25 cellular contexts compared by ENCODE assay signal in the genomic region with DNA sequence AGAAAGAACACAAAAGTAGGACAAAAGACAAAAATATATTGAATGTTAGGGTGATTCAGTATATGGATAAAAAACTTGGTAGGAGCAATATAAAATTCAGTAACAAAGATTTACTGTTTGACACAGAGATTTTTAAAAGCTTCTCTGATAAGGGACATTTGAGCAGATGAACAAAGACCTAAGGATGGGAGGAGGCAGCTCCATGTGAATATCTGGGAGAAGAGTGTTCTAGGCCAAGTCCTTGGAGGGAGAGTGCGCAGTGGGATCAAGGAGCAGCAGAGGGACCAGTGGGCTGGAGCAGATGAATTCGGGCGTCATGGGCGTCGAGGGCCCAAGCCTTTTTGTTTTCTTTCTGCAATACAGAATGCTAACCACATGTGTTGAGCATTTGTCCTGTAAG.
DNase-seq lines count a peak whose midpoint lies in the region; ATAC-seq, FAIRE-seq and TF ChIP-seq lines count a peak whose summit lies in the region.
"Had no signal": no experiment of that assay in that cellular context is flagged by ENCODE, and none has a peak within 500 bp of the region (broad histone marks: within the 10 kb centered on the region; RNA-seq: fewer than 3 reads in every experiment).

No MANE protein-coding gene starts in this region.

- no peak overlapping the region for H3K9ac ChIP-seq in astrocyte (ENCODE audit: low read length)
- H3K9ac ChIP-seq: GM23248 had no signal

- peaks cover 81% of the 10 kb centered on the region for H3K36me3 ChIP-seq in CD4-positive, CD25-positive, alpha-beta regulatory T cell (ENCODE audit: control insufficient read depth, insufficient read depth, low read length)
- H3K36me3 ChIP-seq in astrocyte (ENCODE audit: insufficient read depth, low read length) = no peaks in the 10 kb centered on the region
- H3K36me3 ChIP-seq: HAP-1, MG63, SJSA1 had no signal

- H3K4me2 ChIP-seq in astrocyte (ENCODE audit: low read length) = no peak overlapping the region

- H2AFZ ChIP-seq in astrocyte (ENCODE audit: low read depth, low read length) = no peak overlapping the region
- H2AFZ ChIP-seq: GM23248 had no signal

- peaks cover 7% of the 10 kb centered on the region for H3K4me1 ChIP-seq in CD4-positive, CD25-positive, alpha-beta regulatory T cell (ENCODE audit: control insufficient read depth, insufficient read depth, low read length, poor library complexity, severe bottlenecking)
- H3K4me1 ChIP-seq in astrocyte (ENCODE audit: insufficient read depth, low read length) = peaks cover 24% of the 10 kb centered on the region

- H4K20me1 ChIP-seq in astrocyte (ENCODE audit: insufficient read depth, low read length) = no peaks in the 10 kb centered on the region

- H3K4me3 ChIP-seq in CD4-positive, CD25-positive, alpha-beta regulatory T cell (ENCODE audit: low read depth, low read length) = no peak overlapping the region
- no peak overlapping the region for H3K4me3 ChIP-seq in astrocyte (ENCODE audit: insufficient read depth, low read depth, low read length)
- H3K4me3 ChIP-seq: GM23248, HAP-1, MG63, SJSA1 had no signal

- no peak for FAIRE-seq in astrocyte (lab: Jason Lieb, UNC)
- FAIRE-seq: GM12891, RCC 7860 had no signal

- H3K27me3 ChIP-seq in CD4-positive, CD25-positive, alpha-beta regulatory T cell (ENCODE audit: control insufficient read depth, insufficient read depth, low read length) = no peaks in the 10 kb centered on the region
- H3K27me3 ChIP-seq in astrocyte (ENCODE audit: insufficient read depth, low read length) = no peaks in the 10 kb centered on the region
- H3K27me3 ChIP-seq: MG63, SJSA1 had no signal

- H3K4me1 Mint-ChIP-seq in T-helper 1 cell treated with Interleukin-12 subunit alpha and Interleukin-12 subunit beta and Interleukin-4 antibody, amounts not matched to agents 30 μg/mL and 1 μg/mL, for 36 hours (ENCODE audit: low read depth) = peaks cover 40% of the 10 kb centered on the region
- peaks cover 9 to 59% (median 39%) of the 10 kb centered on the region in 4 donors for H3K4me1 Mint-ChIP-seq in CD4-positive, CD25-positive, alpha-beta regulatory T cell
- peaks cover 56% of the 10 kb centered on the region for H3K4me1 Mint-ChIP-seq in activated CD8-positive, alpha-beta T cell treated with anti-CD3 and anti-CD28 coated beads for 36 hours (ENCODE audit: low read depth)
- peaks cover 4% of the 10 kb centered on the region for H3K4me1 Mint-ChIP-seq in astrocyte (ENCODE audit: low read depth, unreplicated experiment)

- no peak for TF ChIP-seq CTCF in activated CD8-positive, alpha-beta T cell treated with anti-CD3 and anti-CD28 coated beads for 36 hours (IDR thresholded peaks at IDR 0.05)
- TF ChIP-seq CTCF in astrocyte (IDR thresholded peaks at IDR 0.05; ENCODE audit: insufficient read depth, low read depth, low read length) = no peak

- no peak overlapping the region for H3K27ac ChIP-seq in CD4-positive, CD25-positive, alpha-beta regulatory T cell (ENCODE audit: insufficient read depth, low read length, poor library complexity, severe bottlenecking)
- no peak overlapping the region for H3K27ac ChIP-seq in astrocyte (ENCODE audit: low read depth, low read length)
- H3K27ac ChIP-seq: C4-2B, GM23248, SJSA1 had no signal

- intact Hi-C loops in activated CD8-positive, alpha-beta T cell treated with anti-CD3 and anti-CD28 coated beads for 36 hours (cut with micrococcal nuclease) = no loop called here

- H3K27me3 Mint-ChIP-seq in T-helper 1 cell treated with Interleukin-12 subunit alpha and Interleukin-12 subunit beta and Interleukin-4 antibody, amounts not matched to agents 30 μg/mL and 1 μg/mL, for 36 hours (ENCODE audit: low read depth) = no peaks in the 10 kb centered on the region
- no peaks in the 10 kb centered on the region for H3K27me3 Mint-ChIP-seq in CD4-positive, CD25-positive, alpha-beta regulatory T cell
- no peaks in the 10 kb centered on the region for H3K27me3 Mint-ChIP-seq in activated CD8-positive, alpha-beta T cell treated with anti-CD3 and anti-CD28 coated beads for 36 hours
- H3K27me3 Mint-ChIP-seq in astrocyte (ENCODE audit: low read depth, unreplicated experiment) = no peaks in the 10 kb centered on the region

- CTCF ChIA-PET in activated CD8-positive, alpha-beta T cell treated with anti-CD3 and anti-CD28 coated beads for 36 hours (lab: Charles Lee) = interaction anchor here (1.3 to 2.2 kb wide), 3 partner anchors 12 to 342 kb away, joined by 3 to 13 read pairs (median 4); no protein-coding TSS in a partner anchor

- DNase-seq in T-helper 1 cell (no peak), astrocyte (ENCODE audit: low read depth) (no peak), cerebellar cortex (ENCODE audit: low spot score) (no peak), C1 segment of cervical spinal cord (lab: John Stamatoyannopoulos, UW) (no peak)
- DNase-seq in CD4-positive, CD25-positive, alpha-beta regulatory T cell = no peak
- DNase-seq in activated CD8-positive, alpha-beta T cell treated with anti-CD3 and anti-CD28 coated beads for 36 hours = no peak
- no peak for DNase-seq in stimulated activated CD4-positive, alpha-beta T cell treated with anti-CD3 and anti-CD28 coated beads, Interleukin-15, amount 100 ng/mL, for 24 hours
- DNase-seq: AML-193, Caco-2, DND-41, GM23248, Kasumi-1, MG63, NCI-H1417, NCI-H1694 treated with DMSO at 0.1 percent for 48 hours, NCI-H2081 treated with DMSO at 0.1 percent for 48 hours, NCI-H446, NCI-H526, OCI-M1 had no signal

- H3K4me3 Mint-ChIP-seq in T-helper 1 cell treated with Interleukin-12 subunit alpha and Interleukin-12 subunit beta and Interleukin-4 antibody, amounts not matched to agents 30 μg/mL and 1 μg/mL, for 36 hours = no peak overlapping the region
- H3K4me3 Mint-ChIP-seq in CD4-positive, CD25-positive, alpha-beta regulatory T cell = peak overlapping the region in 2 of 4 donors; percentile 37 to 73
- no peak overlapping the region for H3K4me3 Mint-ChIP-seq in activated CD8-positive, alpha-beta T cell treated with anti-CD3 and anti-CD28 coated beads for 36 hours
- H3K4me3 Mint-ChIP-seq in astrocyte (ENCODE audit: unreplicated experiment) = peak overlapping the region; percentile 1

- no peak for ATAC-seq in CD4-positive, CD25-positive, alpha-beta regulatory T cell (ENCODE audit: low read depth in 2 of 2)
- no peak for ATAC-seq in activated CD8-positive, alpha-beta T cell treated with anti-CD3 and anti-CD28 coated beads for 36 hours

- peak overlapping the region; percentile 23 for H3K27ac Mint-ChIP-seq in T-helper 1 cell treated with Interleukin-12 subunit alpha and Interleukin-12 subunit beta and Interleukin-4 antibody, amounts not matched to agents 30 μg/mL and 1 μg/mL, for 36 hours
- H3K27ac Mint-ChIP-seq in CD4-positive, CD25-positive, alpha-beta regulatory T cell = peak overlapping the region in 2 of 3 donors; percentile 85 to 94
- peak overlapping the region; percentile 75 for H3K27ac Mint-ChIP-seq in activated CD8-positive, alpha-beta T cell treated with anti-CD3 and anti-CD28 coated beads for 36 hours
- H3K27ac Mint-ChIP-seq in astrocyte (ENCODE audit: unreplicated experiment) = no peak overlapping the region

- POLR2A ChIA-PET in activated CD8-positive, alpha-beta T cell treated with anti-CD3 and anti-CD28 coated beads for 36 hours (lab: Charles Lee) = interaction anchor here (0.9 to 1.1 kb wide), 2 partner anchors 17 to 18 kb away, joined by 3 read pairs; no protein-coding TSS in a partner anchor

- H3K36me3 Mint-ChIP-seq in T-helper 1 cell treated with Interleukin-12 subunit alpha and Interleukin-12 subunit beta and Interleukin-4 antibody, amounts not matched to agents 30 μg/mL and 1 μg/mL, for 36 hours (ENCODE audit: low read depth) = peaks cover 35% of the 10 kb centered on the region
- H3K36me3 Mint-ChIP-seq in CD4-positive, CD25-positive, alpha-beta regulatory T cell = peaks cover 32% of the 10 kb centered on the region
- peaks cover 55% of the 10 kb centered on the region for H3K36me3 Mint-ChIP-seq in activated CD8-positive, alpha-beta T cell treated with anti-CD3 and anti-CD28 coated beads for 36 hours (ENCODE audit: low read depth)
- peaks cover 4% of the 10 kb centered on the region for H3K36me3 Mint-ChIP-seq in astrocyte (ENCODE audit: low read depth, unreplicated experiment)

- H3K9me3 Mint-ChIP-seq in T-helper 1 cell treated with Interleukin-12 subunit alpha and Interleukin-12 subunit beta and Interleukin-4 antibody, amounts not matched to agents 30 μg/mL and 1 μg/mL, for 36 hours = no peaks in the 10 kb centered on the region
- no peaks in the 10 kb centered on the region for H3K9me3 Mint-ChIP-seq in CD4-positive, CD25-positive, alpha-beta regulatory T cell
- no peaks in the 10 kb centered on the region for H3K9me3 Mint-ChIP-seq in activated CD8-positive, alpha-beta T cell treated with anti-CD3 and anti-CD28 coated beads for 36 hours
- H3K9me3 Mint-ChIP-seq in astrocyte (ENCODE audit: unreplicated experiment) = no peaks in the 10 kb centered on the region

- no peaks in the 10 kb centered on the region for H3K9me3 ChIP-seq in CD4-positive, CD25-positive, alpha-beta regulatory T cell (ENCODE audit: control insufficient read depth in 2 of 2, low read length in 2 of 2)
- H3K9me3 ChIP-seq in astrocyte (ENCODE audit: insufficient read depth, low read depth, low read length) = no peaks in the 10 kb centered on the region
- H3K9me3 ChIP-seq: Caco-2, HAP-1, MG63, SJSA1 had no signal

- H3K79me2 ChIP-seq in astrocyte (ENCODE audit: insufficient read depth, low read length) = no peaks in the 10 kb centered on the region
